30 cellular contexts compared by ENCODE assay signal in the genomic region with DNA sequence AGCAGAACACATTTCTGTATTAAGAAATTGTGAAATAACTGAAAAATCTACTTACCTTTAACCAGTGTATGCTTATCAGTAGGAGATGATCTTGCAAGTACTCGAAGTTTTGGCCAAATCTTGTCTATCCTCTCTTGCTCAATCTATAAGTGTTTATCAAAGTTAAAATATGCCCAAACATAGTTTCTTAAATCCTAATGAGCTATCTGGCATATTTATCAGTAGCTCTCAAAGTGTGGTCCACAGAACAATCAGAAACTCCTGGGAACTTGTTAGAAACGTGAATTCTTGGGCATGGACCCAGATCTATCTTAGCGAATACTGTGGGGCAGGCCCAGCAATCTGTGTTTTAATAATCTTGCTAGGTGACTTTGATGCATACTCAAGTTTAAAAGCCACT.
"Had no signal": no experiment of that assay in that cellular context is flagged by ENCODE, and none has a peak within 500 bp of the region (broad histone marks: within the 10 kb centered on the region; RNA-seq: fewer than 3 reads in every experiment).

No MANE protein-coding gene starts in this region.

- H3K9ac ChIP-seq: SK-N-SH had no signal

- DNase-seq: activated CD4-positive, alpha-beta T cell treated with anti-CD3 and anti-CD28 coated beads for 48 hours; activated CD4-positive, alpha-beta T cell treated with anti-CD3 and anti-CD28 coated beads, Interleukin-2, amount 50 U/mL, for 4 hours; activated CD4-positive, CD25-positive, alpha-beta regulatory T cell treated with anti-CD3 and anti-CD28 coated beads, Interleukin-2, amount 50 U/mL, for 72 hours; activated CD8-positive, alpha-beta memory T cell treated with anti-CD3 and anti-CD28 coated beads, Interleukin-2, amount 50 U/mL, for 48 hours; activated CD8-positive, alpha-beta T cell treated with anti-CD3 and anti-CD28 coated beads, Interleukin-2, amount 10 ng/mL, durations not matched to agents 7 days and 5 days; activated naive CD4-positive, alpha-beta T cell treated with anti-CD3 and anti-CD28 coated beads, Interleukin-2, amount 50 U/mL, for 16 hours; activated naive CD8-positive, alpha-beta T cell treated with anti-CD3 and anti-CD28 coated beads, Interleukin-2, amount 10 ng/mL, durations not matched to agents 7 days and 5 days; activated T-cell treated with anti-CD3 and anti-CD28 coated beads, Interleukin-2, amount 50 U/mL, for 1 hour; adrenal gland; aorta; caudate nucleus; MM.1S; NCI-H1105; NCI-H1436 treated with DMSO at 0.1 percent for 48 hours; NCI-H187; NCI-H2081 treated with DMSO at 0.1 percent for 48 hours; NCI-H2171; NCI-H2227 treated with DMSO at 0.1 percent for 48 hours; NCI-H510A; NCI-H526 treated with DMSO at 0.1 percent for 48 hours; NCI-H82; OCI-M1; RPMI8226; SJCRH30; SK-N-SH; T-helper 1 cell had no signal

- H3K27me3 ChIP-seq: adrenal gland, breast epithelium, SJCRH30 had no signal

- H3K27ac ChIP-seq: adrenal gland, breast epithelium, SJCRH30 had no signal

- H3K4me1 ChIP-seq: adrenal gland, breast epithelium, SJCRH30 had no signal

- H3K4me2 ChIP-seq: SK-N-SH had no signal

- H3K27ac Mint-ChIP-seq: activated CD8-positive, alpha-beta T cell treated with anti-CD3 and anti-CD28 coated beads, Interleukin-2, amount 10 ng/mL, durations not matched to agents 7 days and 5 days; activated naive CD8-positive, alpha-beta T cell treated with anti-CD3 and anti-CD28 coated beads, Interleukin-2, amount 10 ng/mL, durations not matched to agents 7 days and 5 days; T-helper 2 cell treated with Interferon-gamma antibody and Interleukin-4, amounts not matched to agents 5 μg/mL and 100 μg/mL, for 36 hours had no signal

- H3K27me3 Mint-ChIP-seq: activated naive CD8-positive, alpha-beta T cell treated with anti-CD3 and anti-CD28 coated beads, Interleukin-2, amount 10 ng/mL, durations not matched to agents 7 days and 5 days had no signal

- H3K9me3 Mint-ChIP-seq: activated naive CD8-positive, alpha-beta T cell treated with anti-CD3 and anti-CD28 coated beads, Interleukin-2, amount 10 ng/mL, durations not matched to agents 7 days and 5 days; T-helper 2 cell treated with Interferon-gamma antibody and Interleukin-4, amounts not matched to agents 5 μg/mL and 100 μg/mL, for 36 hours had no signal

- H3K4me3 Mint-ChIP-seq: activated CD8-positive, alpha-beta T cell treated with anti-CD3 and anti-CD28 coated beads, Interleukin-2, amount 10 ng/mL, durations not matched to agents 7 days and 5 days; activated naive CD8-positive, alpha-beta T cell treated with anti-CD3 and anti-CD28 coated beads, Interleukin-2, amount 10 ng/mL, durations not matched to agents 7 days and 5 days; T-helper 2 cell treated with Interferon-gamma antibody and Interleukin-4, amounts not matched to agents 5 μg/mL and 100 μg/mL, for 36 hours had no signal

- H3K4me3 ChIP-seq: adrenal gland, breast epithelium, SJCRH30 had no signal

- H3K4me1 Mint-ChIP-seq: activated naive CD8-positive, alpha-beta T cell treated with anti-CD3 and anti-CD28 coated beads, Interleukin-2, amount 10 ng/mL, durations not matched to agents 7 days and 5 days had no signal

- ATAC-seq: activated CD8-positive, alpha-beta T cell treated with anti-CD3 and anti-CD28 coated beads, Interleukin-2, amount 10 ng/mL, durations not matched to agents 7 days and 5 days; Panc1; Right ventricle myocardium inferior had no signal
